26 cellular contexts compared by ENCODE assay signal in genomic region chr9:89543057-89543456, GRCh38. TPM values are rescaled to one million over a fixed set of nuclear protein-coding genes. Genes with fewer than 3 reads are reported as not detected.
DNase-seq lines count a peak whose midpoint lies in the region; ATAC-seq and TF ChIP-seq lines count a peak whose summit lies in the region.
"Had no signal": no experiment of that assay in that cellular context is flagged by ENCODE, and none has a peak within 500 bp of the region (broad histone marks: within the 10 kb centered on the region; RNA-seq: fewer than 3 reads in every experiment).

No MANE protein-coding gene starts in this region.

- DNase-seq in CD8-positive, alpha-beta T cell: no peak
- no peak for DNase-seq in RWPE1 (ENCODE audit: low spot score)
- DNase-seq in globus pallidus (ENCODE audit: low spot score): peak; percentile 39
- DNase-seq in T-helper 1 cell: no peak
- no peak for DNase-seq in D341Med (ENCODE audit: low spot score)
- DNase-seq: activated CD4-positive, alpha-beta T cell treated with anti-CD3 and anti-CD28 coated beads, Interleukin-2, amount 50 U/mL, for 4 hours; activated CD8-positive, alpha-beta memory T cell treated with anti-CD3 and anti-CD28 coated beads, Interleukin-2, amount 50 U/mL, for 4 hours; central memory CD4-positive, alpha-beta T cell; GM23248; HFFc6; KG1; left ventricle myocardium inferior; naive B cell; OCI-M1; small intestine; stimulated activated CD4-positive, alpha-beta T cell treated with anti-CD3 and anti-CD28 coated beads, Interleukin-2, amount 100 ng/mL, for 24 hours; T1000; WERI-Rb-1 had no signal

- intact Hi-C loops in CD8-positive, alpha-beta T cell (cut with DNase I, micrococcal nuclease): no loop called here

- H3K27me3 Mint-ChIP-seq in CD8-positive, alpha-beta T cell (ENCODE audit: low read depth): no peaks in the 10 kb centered on the region
- no peaks in the 10 kb centered on the region for H3K27me3 Mint-ChIP-seq in stimulated activated memory B cell treated with anti-CD40 and anti-IgM and Interleukin-4, amounts not matched to agents 10 μg/mL and 1 μg/mL and 100 μg/mL, for 72 hours
- H3K27me3 Mint-ChIP-seq: naive B cell had no signal

- POLR2A ChIA-PET in CD8-positive, alpha-beta T cell (lab: Charles Lee): interaction anchor here (1.0 to 1.5 kb wide), 4 partner anchors 13 to 103 kb away, joined by 3 to 4 read pairs (median 3); no protein-coding TSS in a partner anchor
- POLR2A ChIA-PET in RWPE1 (lab: Yijun Ruan, JAX; ENCODE audit: low non-redundant PET): no interaction called here

- no peaks in the 10 kb centered on the region for H3K36me3 ChIP-seq in CD8-positive, alpha-beta T cell (ENCODE audit: insufficient read depth, low read length)
- H3K36me3 ChIP-seq: ascending aorta, left ventricle myocardium inferior, WERI-Rb-1 had no signal

- TF ChIP-seq CTCF in CD8-positive, alpha-beta T cell (IDR thresholded peaks at IDR 0.05): no peak
- TF ChIP-seq CTCF in RWPE1 (conservative IDR thresholded peaks at IDR 0.05; ENCODE audit: low read depth): no peak

- peaks cover 5% of the 10 kb centered on the region for H3K36me3 Mint-ChIP-seq in CD8-positive, alpha-beta T cell
- H3K36me3 Mint-ChIP-seq in stimulated activated memory B cell treated with anti-CD40 and anti-IgM and Interleukin-4, amounts not matched to agents 10 μg/mL and 1 μg/mL and 100 μg/mL, for 72 hours: peaks cover 16% of the 10 kb centered on the region
- H3K36me3 Mint-ChIP-seq: mesothelial cell of epicardium had no signal

- peaks cover 55% of the 10 kb centered on the region for H3K4me1 ChIP-seq in CD8-positive, alpha-beta T cell (ENCODE audit: insufficient read depth, low read length)
- H3K4me1 ChIP-seq: ascending aorta, left ventricle myocardium inferior had no signal

- ATAC-seq in CD8-positive, alpha-beta T cell: no peak
- no peak for ATAC-seq in stimulated activated memory B cell treated with anti-CD40 and anti-IgM and Interleukin-4, amounts not matched to agents 10 μg/mL and 1 μg/mL and 100 μg/mL, for 72 hours
- no peak for ATAC-seq in GM18511 (IDR thresholded peaks at IDR 0.05; ENCODE audit: unreplicated experiment)
- ATAC-seq: activated naive CD4-positive, alpha-beta T cell treated with anti-CD3 and anti-CD28 coated beads, Interleukin-2, amount 50 U/mL, for 72 hours; SK-N-SH treated with all-trans-retinoic acid at 6 μM for 48 hours had no signal

- no peak overlapping the region for H3K27ac ChIP-seq in CD8-positive, alpha-beta T cell (ENCODE audit: low read depth, low read length)
- H3K27ac ChIP-seq in RWPE1: peak overlapping the region; percentile 70
- H3K27ac ChIP-seq: ascending aorta, GM23248, left ventricle myocardium inferior, WERI-Rb-1 had no signal

- no peaks in the 10 kb centered on the region for H3K27me3 ChIP-seq in CD8-positive, alpha-beta T cell (ENCODE audit: insufficient read depth, low read length)
- H3K27me3 ChIP-seq: ascending aorta had no signal

- H3K4me3 ChIP-seq in CD8-positive, alpha-beta T cell (ENCODE audit: low read depth, low read length): no peak overlapping the region
- H3K4me3 ChIP-seq: ascending aorta, GM23248, left ventricle myocardium inferior had no signal

- H3K4me1 Mint-ChIP-seq in CD8-positive, alpha-beta T cell (ENCODE audit: low read depth): peaks cover 64% of the 10 kb centered on the region
- H3K4me1 Mint-ChIP-seq in stimulated activated memory B cell treated with anti-CD40 and anti-IgM and Interleukin-4, amounts not matched to agents 10 μg/mL and 1 μg/mL and 100 μg/mL, for 72 hours: peaks cover 39% of the 10 kb centered on the region

- H3K27ac Mint-ChIP-seq in CD8-positive, alpha-beta T cell: peak overlapping the region; percentile 22
- H3K27ac Mint-ChIP-seq in stimulated activated memory B cell treated with anti-CD40 and anti-IgM and Interleukin-4, amounts not matched to agents 10 μg/mL and 1 μg/mL and 100 μg/mL, for 72 hours: peak overlapping the region; percentile 72
- H3K27ac Mint-ChIP-seq: activated T-helper 2 cell treated with anti-CD3 and anti-CD28 coated beads, Interferon-gamma antibody, Interleukin-2, Interleukin-4, amounts not matched to agents 10 μg/mL and 5 μg/mL and 100 μg/mL, durations not matched to agents 14 hours and 24 hours and 36 hours; CD14-positive monocyte; HFFc6; mesothelial cell of epicardium had no signal

- H3K9me3 ChIP-seq in CD8-positive, alpha-beta T cell (ENCODE audit: low read length): no peaks in the 10 kb centered on the region

- CTCF ChIA-PET in CD8-positive, alpha-beta T cell (lab: Charles Lee): interaction anchor here (1.0 to 2.7 kb wide), 5 partner anchors 9 to 120 kb away, joined by 3 to 16 read pairs (median 3); no protein-coding TSS in a partner anchor
- CTCF ChIA-PET in RWPE1 (lab: Yijun Ruan, JAX): interaction anchor here (0.6 kb wide), 1 partner anchor 10 kb away, joined by 4 read pairs; no protein-coding TSS in a partner anchor

- H3K9me3 Mint-ChIP-seq in CD8-positive, alpha-beta T cell: peaks cover 5% of the 10 kb centered on the region
- peaks cover 8% of the 10 kb centered on the region for H3K9me3 Mint-ChIP-seq in stimulated activated memory B cell treated with anti-CD40 and anti-IgM and Interleukin-4, amounts not matched to agents 10 μg/mL and 1 μg/mL and 100 μg/mL, for 72 hours

- no peak overlapping the region for H3K4me3 Mint-ChIP-seq in CD8-positive, alpha-beta T cell
- no peak overlapping the region for H3K4me3 Mint-ChIP-seq in stimulated activated memory B cell treated with anti-CD40 and anti-IgM and Interleukin-4, amounts not matched to agents 10 μg/mL and 1 μg/mL and 100 μg/mL, for 72 hours
- H3K4me3 Mint-ChIP-seq: CD14-positive monocyte, HFFc6, mesothelial cell of epicardium had no signal

RNA-seq across cellular contexts. Expression of gene SEMA4D, which starts 45.1 kb away (rescaled TPM):
- total RNA-seq in CD8-positive, alpha-beta T cell: 100 to 1,000 TPM; 286 to 305 TPM
- total RNA-seq: HFFc6 had no signal
